In the genomic region with DNA sequence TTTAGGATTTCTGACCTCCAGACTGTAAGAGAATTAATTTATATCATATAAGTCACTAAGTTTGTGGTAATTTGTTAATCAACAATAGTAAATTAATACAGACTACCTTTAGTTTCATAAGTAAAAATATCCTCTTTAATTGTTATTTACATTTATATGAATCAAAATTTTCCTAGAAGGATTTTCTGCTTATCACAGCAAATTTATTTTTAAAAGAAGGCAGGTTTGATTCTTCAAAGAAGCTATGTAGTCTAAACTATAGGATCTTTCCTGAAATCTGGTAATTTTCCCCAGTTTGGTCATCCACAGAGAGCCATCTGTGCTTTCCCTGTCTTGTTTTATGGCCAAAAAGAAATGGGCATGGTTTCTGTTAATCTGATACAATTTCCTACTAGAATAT, we compare ENCODE assay signal across 2 cellular contexts.
A peak's percentile ranks its signal among the peaks of the same experiment; 100 is the strongest.
TF ChIP-seq lines count a peak whose summit lies in the region.

No MANE protein-coding gene starts in this region.

TF ChIP-seq in HepG2, 621 proteins besides CTCF, POLR2A, EP300 and RAD21:
- TF ChIP-seq ZNF274 (CRISPR knock-in tag; IDR thresholded peaks at IDR 0.05) (no peak), IKZF4 (CRISPR knock-in tag; IDR thresholded peaks at IDR 0.05; ENCODE audit: borderline replicate concordance, low read depth, not compliant biosample characterization) (no peak), MAFK (conservative IDR thresholded peaks at IDR 0.05 in 1 of 2, IDR thresholded peaks at IDR 0.05 in 1 of 2; ENCODE audit: low read length in 2 of 2) (peak; percentile 48 to 84), MAFF (IDR thresholded peaks at IDR 0.05; ENCODE audit: low read depth, low read length) (peak; percentile 63; the same call in 1 of the 2 replicates)
- TF ChIP-seq, protein P1, sequence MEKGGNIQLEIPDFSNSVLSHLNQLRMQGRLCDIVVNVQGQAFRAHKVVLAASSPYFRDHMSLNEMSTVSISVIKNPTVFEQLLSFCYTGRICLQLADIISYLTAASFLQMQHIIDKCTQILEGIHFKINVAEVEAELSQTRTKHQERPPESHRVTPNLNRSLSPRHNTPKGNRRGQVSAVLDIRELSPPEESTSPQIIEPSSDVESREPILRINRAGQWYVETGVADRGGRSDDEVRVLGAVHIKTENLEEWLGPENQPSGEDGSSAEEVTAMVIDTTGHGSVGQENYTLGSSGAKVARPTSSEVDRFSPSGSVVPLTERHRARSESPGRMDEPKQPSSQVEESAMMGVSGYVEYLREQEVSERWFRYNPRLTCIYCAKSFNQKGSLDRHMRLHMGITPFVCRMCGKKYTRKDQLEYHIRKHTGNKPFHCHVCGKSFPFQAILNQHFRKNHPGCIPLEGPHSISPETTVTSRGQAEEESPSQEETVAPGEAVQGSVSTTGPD (CRISPR knock-in tag; IDR thresholded peaks at IDR 0.05) = no peak

TF ChIP-seq in K562, 482 proteins besides CTCF, POLR2A, EP300 and RAD21:
- TF ChIP-seq, protein P2, sequence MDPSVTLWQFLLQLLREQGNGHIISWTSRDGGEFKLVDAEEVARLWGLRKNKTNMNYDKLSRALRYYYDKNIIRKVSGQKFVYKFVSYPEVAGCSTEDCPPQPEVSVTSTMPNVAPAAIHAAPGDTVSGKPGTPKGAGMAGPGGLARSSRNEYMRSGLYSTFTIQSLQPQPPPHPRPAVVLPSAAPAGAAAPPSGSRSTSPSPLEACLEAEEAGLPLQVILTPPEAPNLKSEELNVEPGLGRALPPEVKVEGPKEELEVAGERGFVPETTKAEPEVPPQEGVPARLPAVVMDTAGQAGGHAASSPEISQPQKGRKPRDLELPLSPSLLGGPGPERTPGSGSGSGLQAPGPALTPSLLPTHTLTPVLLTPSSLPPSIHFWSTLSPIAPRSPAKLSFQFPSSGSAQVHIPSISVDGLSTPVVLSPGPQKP (CRISPR knock-in tag; IDR thresholded peaks at IDR 0.05) = no peak
- TF ChIP-seq, protein P3, sequence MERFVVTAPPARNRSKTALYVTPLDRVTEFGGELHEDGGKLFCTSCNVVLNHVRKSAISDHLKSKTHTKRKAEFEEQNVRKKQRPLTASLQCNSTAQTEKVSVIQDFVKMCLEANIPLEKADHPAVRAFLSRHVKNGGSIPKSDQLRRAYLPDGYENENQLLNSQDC (CRISPR knock-in tag; IDR thresholded peaks at IDR 0.05) = no peak
- TF ChIP-seq NFYB (IDR thresholded peaks at IDR 0.05; ENCODE audit: extremely low read depth, insufficient read length) = no peak
- TF ChIP-seq ZNF316 (IDR thresholded peaks at IDR 0.05) = peak; percentile 58
- TF ChIP-seq TCF3 (CRISPR knock-in tag; IDR thresholded peaks at IDR 0.05) = no peak
- no peak for TF ChIP-seq PHTF2 (CRISPR knock-in tag; IDR thresholded peaks at IDR 0.05)
- peak; percentile 16; the same call in 1 of the 2 replicates for TF ChIP-seq MAFF (IDR thresholded peaks at IDR 0.05; ENCODE audit: low read length)
- no peak for TF ChIP-seq PTRF (tag; IDR thresholded peaks at IDR 0.05)
- TF ChIP-seq ZNF561 (CRISPR knock-in tag; conservative IDR thresholded peaks at IDR 0.05) = no peak
- no peak for TF ChIP-seq TGIF2 (CRISPR knock-in tag; IDR thresholded peaks at IDR 0.05)
- TF ChIP-seq C11orf30 (IDR thresholded peaks at IDR 0.05; ENCODE audit: low read depth) = peak; percentile 21; the same call in 1 of the 2 replicates
TF ChIP-seq in K562: peak in this region for 3.
